ENCODE assay signal across 14 cellular contexts in genomic region chr12:95118788-95119179, GRCh38. TPM values are rescaled to one million over a fixed set of nuclear protein-coding genes. Genes with fewer than 3 reads are reported as not detected.
DNase-seq lines count a peak whose midpoint lies in the region; ATAC-seq and TF ChIP-seq lines count a peak whose summit lies in the region.
"Had no signal": no experiment of that assay in that cellular context is flagged by ENCODE, and none has a peak within 500 bp of the region (broad histone marks: within the 10 kb centered on the region; RNA-seq: fewer than 3 reads in every experiment).

No MANE protein-coding gene starts in this region.

- CTCF ChIA-PET in WTC11 (lab: Charles Lee): interaction anchor here (0.6 to 1.1 kb wide), 2 partner anchors 69 to 217 kb away, joined by 3 read pairs; no protein-coding TSS in a partner anchor

- H3K4me3 Mint-ChIP-seq in WTC11: no peak overlapping the region
- H3K4me3 Mint-ChIP-seq: CD14-positive monocyte had no signal

- H3K4me3 ChIP-seq in gastroesophageal sphincter (no peak overlapping the region), suprapubic skin (no peak overlapping the region), aorta (ENCODE audit: low read length in 2 of 2) (no peak overlapping the region)

- no peak for TF ChIP-seq POLR2A in gastroesophageal sphincter (IDR thresholded peaks at IDR 0.05)
- no peak for TF ChIP-seq POLR2A in suprapubic skin (IDR thresholded peaks at IDR 0.05)

- H3K36me3 ChIP-seq in gastroesophageal sphincter (no peaks in the 10 kb centered on the region), suprapubic skin (no peaks in the 10 kb centered on the region), aorta (ENCODE audit: control insufficient read depth in 1 of 2, insufficient read depth in 2 of 2, low read length in 1 of 2) (no peaks in the 10 kb centered on the region)

- peaks cover 5% of the 10 kb centered on the region for H3K36me3 Mint-ChIP-seq in WTC11

- TF ChIP-seq EP300 in gastroesophageal sphincter (IDR thresholded peaks at IDR 0.05) (no peak), suprapubic skin (IDR thresholded peaks at IDR 0.05) (no peak)

- no peak overlapping the region for H3K27ac Mint-ChIP-seq in WTC11
- H3K27ac Mint-ChIP-seq: CD14-positive monocyte had no signal

- no peaks in the 10 kb centered on the region for H3K9me3 ChIP-seq in gastroesophageal sphincter
- H3K9me3 ChIP-seq in suprapubic skin: no peaks in the 10 kb centered on the region
- H3K9me3 ChIP-seq in aorta (ENCODE audit: control insufficient read depth, low read length): no peaks in the 10 kb centered on the region

- intact Hi-C loops in aorta (cut with DNase I): loop anchor here (1.0 to 10.0 kb wide), 3 partner anchors 99 to 416 kb away; partner anchors contain the start of genes FGD6 (in 2 of the 2) and VEZT (in 2 of the 2)

- H3K27me3 ChIP-seq in gastroesophageal sphincter: no peaks in the 10 kb centered on the region
- no peaks in the 10 kb centered on the region for H3K27me3 ChIP-seq in suprapubic skin
- no peaks in the 10 kb centered on the region for H3K27me3 ChIP-seq in aorta (ENCODE audit: control insufficient read depth in 1 of 2, insufficient read depth in 2 of 2, low read length in 1 of 2)

- H3K27ac ChIP-seq in gastroesophageal sphincter (peak overlapping the region in 3 of 4 donors; percentile 0 to 50 (median 11)), suprapubic skin (peak overlapping the region; percentile 14), aorta (ENCODE audit: low read depth in 1 of 2, low read length in 2 of 2) (peak overlapping the region in 1 of 2 donors; percentile 50)

- no peak for ATAC-seq in WTC11
- no peak for ATAC-seq in gastroesophageal sphincter
- no peak for ATAC-seq in omental fat pad (ENCODE audit: low FRiP score)
- ATAC-seq in aorta (ENCODE audit: low FRiP score): no peak
- ATAC-seq: esophagus mucosa had no signal

- TF ChIP-seq CTCF in WTC11 (IDR thresholded peaks at IDR 0.05): no peak
- TF ChIP-seq CTCF in gastroesophageal sphincter (IDR thresholded peaks at IDR 0.05): no peak
- TF ChIP-seq CTCF in suprapubic skin (IDR thresholded peaks at IDR 0.05): no peak
- TF ChIP-seq CTCF in omental fat pad (IDR thresholded peaks at IDR 0.05): no peak

- peaks cover 4 to 36% (median 19%) of the 10 kb centered on the region in 3 donors for H3K4me1 ChIP-seq in gastroesophageal sphincter
- H3K4me1 ChIP-seq in suprapubic skin: peaks cover 27% of the 10 kb centered on the region
- H3K4me1 ChIP-seq in aorta (ENCODE audit: control insufficient read depth in 1 of 2, insufficient read depth in 2 of 2, low read length in 2 of 2): peaks cover 4 to 6% of the 10 kb centered on the region in 2 donors

- no peaks in the 10 kb centered on the region for H3K9me3 Mint-ChIP-seq in WTC11

- DNase-seq in LHCN-M2 (ENCODE audit: low read depth): peak; percentile 34
- no peak for DNase-seq in WTC11 (ENCODE audit: low spot score)
- no peak for DNase-seq in suprapubic skin (ENCODE audit: low spot score in 2 of 2)
- no peak for DNase-seq in medulla oblongata (ENCODE audit: extremely low spot score)
- DNase-seq in omental fat pad (ENCODE audit: low spot score): no peak
- no peak for DNase-seq in aorta
- DNase-seq: activated CD4-positive, alpha-beta T cell treated with anti-CD3 and anti-CD28 coated beads for 4 hours; activated T-cell treated with anti-CD3 and anti-CD28 coated beads, Interleukin-2, amount 50 U/mL, for 1 hour; H7; NCI-H748 treated with DMSO at 0.1 percent for 48 hours; stimulated activated naive CD4-positive, alpha-beta T cell treated with Interleukin-2 at 50 U/mL for 16 hours had no signal

- H3K27me3 Mint-ChIP-seq in WTC11 (ENCODE audit: low read depth): no peaks in the 10 kb centered on the region

- POLR2A ChIA-PET in WTC11 (lab: Charles Lee): no interaction called here

- peaks cover 33% of the 10 kb centered on the region for H3K4me1 Mint-ChIP-seq in WTC11

- WGBS in gastroesophageal sphincter (ENCODE audit: low coverage in 1 of 2), 2 donors: 73 to 89% methylated on average over 3 of the region's 3 CpGs
- WGBS in suprapubic skin: 91% methylated on average over 3 of the region's 3 CpGs
- 66 to 68% methylated on average over 3 of the region's 3 CpGs for WGBS in aorta, 2 donors

TF ChIP-seq in WTC11, 78 proteins besides CTCF, POLR2A, EP300 and RAD21:
- TF ChIP-seq ZNF121 (CRISPR knock-in tag; IDR thresholded peaks at IDR 0.05) (peak; percentile 54; the same call in 1 of the 2 replicates), MLX (CRISPR knock-in tag; IDR thresholded peaks at IDR 0.05) (no peak)

RNA-seq across cellular contexts. Expression of gene NR2C1, which starts 45.4 kb away (rescaled TPM):
- 30.7 and 35.4 TPM in 2 replicates for total RNA-seq in LHCN-M2 (2014; rRNA removed)
- polyA plus RNA-seq in LHCN-M2 (2012): 11.8 TPM
- total RNA-seq in WTC11 (2021): 45.4 to 53.0 TPM (median 51.1 TPM) in 3 replicates
- total RNA-seq in gastroesophageal sphincter: 10 to 100 TPM; 29.0 to 70.8 (median 45.1) TPM
- 10 to 100 TPM; 24.1 to 81.1 (median 29.4) TPM for total RNA-seq in suprapubic skin
- 10 to 100 TPM; 23.3 to 67.1 (median 27.7) TPM for total RNA-seq in omental fat pad
- total RNA-seq in aorta: 10 to 100 TPM; 24.4 to 43.8 TPM
- polyA plus RNA-seq in aorta: 10 to 100 TPM in 1 of 2 donors, 1 to 10 TPM in 1; 9.5 to 59.5 TPM
